In the genomic region with DNA sequence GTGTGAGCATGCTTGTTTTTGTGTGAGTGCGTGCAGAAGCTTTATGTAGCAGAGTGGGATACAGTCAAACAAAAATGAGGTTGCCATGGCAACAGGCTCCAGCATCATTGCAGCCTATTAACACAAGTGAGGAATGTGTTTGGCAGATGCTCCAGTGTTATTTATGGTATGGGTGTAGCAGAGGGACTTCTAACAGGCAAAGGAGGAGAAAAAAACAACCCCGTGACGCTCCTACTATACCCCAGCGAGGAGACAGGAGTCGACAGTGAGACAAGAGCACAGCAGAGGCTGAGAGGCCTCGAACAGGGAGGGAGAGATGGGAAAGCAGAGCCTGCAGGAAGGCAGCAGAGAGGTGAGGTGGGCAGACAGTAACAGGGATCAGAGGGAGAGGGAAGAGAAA, we compare ENCODE assay signal across 14 cellular contexts. TPM values are rescaled to one million over a fixed set of nuclear protein-coding genes. Genes with fewer than 3 reads are reported as not detected.
DNase-seq lines count a peak whose midpoint lies in the region; ATAC-seq and TF ChIP-seq lines count a peak whose summit lies in the region.
"Had no signal": no experiment of that assay in that cellular context is flagged by ENCODE, and none has a peak within 500 bp of the region (broad histone marks: within the 10 kb centered on the region; RNA-seq: fewer than 3 reads in every experiment).

No MANE protein-coding gene starts in this region.

- H3K27ac ChIP-seq in left ventricle myocardium inferior (replicated peaks): peak overlapping the region; percentile 92
- H3K27ac ChIP-seq: foreskin keratinocyte had no signal

- ATAC-seq in GM18907 (IDR thresholded peaks at IDR 0.05; ENCODE audit: unreplicated experiment) (no peak), GM18868 (IDR thresholded peaks at IDR 0.05; ENCODE audit: unreplicated experiment) (no peak), HG03095 (IDR thresholded peaks at IDR 0.05; ENCODE audit: unreplicated experiment) (no peak)
- ATAC-seq: foreskin keratinocyte; naive thymus-derived CD8-positive, alpha-beta T cell; WTC11 had no signal

- TF ChIP-seq CTCF in left ventricle myocardium inferior (IDR thresholded peaks at IDR 0.05; ENCODE audit: borderline replicate concordance): no peak

- peak overlapping the region; percentile 86 for H3K4me3 ChIP-seq in left ventricle myocardium inferior

- peaks cover 7% of the 10 kb centered on the region for H3K36me3 ChIP-seq in left ventricle myocardium inferior

- DNase-seq in NCI-H1417 treated with DMSO at 0.1 percent for 48 hours (lab: John Stamatoyannopoulos, UW): peak; percentile 56
- DNase-seq in anterior cingulate cortex (lab: John Stamatoyannopoulos, UW): peak in 44 of 58 donors; percentile 30 to 88 (median 58)
- no peak for DNase-seq in left ventricle myocardium inferior
- DNase-seq in retina: peak; percentile 69
- no peak for DNase-seq in NCI-H510A treated with DMSO at 0.1 percent for 48 hours (lab: John Stamatoyannopoulos, UW)
- DNase-seq: CD4-positive, CD25-positive, alpha-beta regulatory T cell; foreskin keratinocyte; kidney; naive thymus-derived CD8-positive, alpha-beta T cell; NCI-H187 had no signal

- no peaks in the 10 kb centered on the region for H3K9me3 ChIP-seq in left ventricle myocardium inferior (replicated peaks)

- peaks cover 77% of the 10 kb centered on the region for H3K4me1 ChIP-seq in left ventricle myocardium inferior
- H3K4me1 ChIP-seq: foreskin keratinocyte had no signal

- H3K27me3 ChIP-seq in left ventricle myocardium inferior (ENCODE audit: low read depth): peaks cover 31% of the 10 kb centered on the region

- intact Hi-C loops in left ventricle myocardium inferior (cut with micrococcal nuclease): no loop called here

RNA-seq across cellular contexts. Expression of a gene that starts 4.9 kb away (rescaled TPM):
- 249 TPM for total RNA-seq in left ventricle myocardium inferior
- total RNA-seq: CD4-positive, CD25-positive, alpha-beta regulatory T cell; naive thymus-derived CD8-positive, alpha-beta T cell had no signal

Comparison
In these comparisons a context has a peak if more than half of its experiments do, and no peak if none do; other contexts are left out.
1. DNase-seq: peak in NCI-H1417 treated with DMSO at 0.1 percent for 48 hours (single experiment), anterior cingulate cortex (44 of 58) and retina (single experiment); none in left ventricle myocardium inferior (single experiment) and NCI-H510A treated with DMSO at 0.1 percent for 48 hours (single experiment).